Comparison of ENCODE assay signal across 9 cellular contexts in genomic region chr17:43401293-43401692, GRCh38. TPM values are rescaled to one million over a fixed set of nuclear protein-coding genes. Genes with fewer than 3 reads are reported as not detected.
DNase-seq lines count a peak whose midpoint lies in the region; ATAC-seq and TF ChIP-seq lines count a peak whose summit lies in the region.
"Had no signal": no experiment of that assay in that cellular context is flagged by ENCODE, and none has a peak within 500 bp of the region (broad histone marks: within the 10 kb centered on the region; RNA-seq: fewer than 3 reads in every experiment).

No MANE protein-coding gene starts in this region.

- no peak for DNase-seq in CD4-positive, CD25-positive, alpha-beta regulatory T cell
- DNase-seq in NT2/D1 (ENCODE audit: low read depth, low spot score) (no peak), neural crest cell (ENCODE audit: low read depth, low spot score) (no peak), OCI-LY7 (ENCODE audit: low spot score) (no peak), H9 (no peak), NCI-H1092 (lab: John Stamatoyannopoulos, UW) (no peak), A673 (ENCODE audit: low spot score) (no peak)
- DNase-seq: MM.1S had no signal

- H3K79me1 ChIP-seq in H9 (ENCODE audit: insufficient read depth, low read depth, low read length, poor library complexity, severe bottlenecking): no peaks in the 10 kb centered on the region

- POLR2A ChIA-PET in OCI-LY7 (lab: Charles Lee) (interaction anchor here (1.3 kb wide), 1 partner anchor 33 kb away, joined by 3 read pairs; no protein-coding TSS in a partner anchor), A673 (lab: Charles Lee; ENCODE audit: low non-redundant PET) (no interaction called here)

- H3K4me1 ChIP-seq in CD4-positive, CD25-positive, alpha-beta regulatory T cell (ENCODE audit: control insufficient read depth, insufficient read depth, low read length, poor library complexity, severe bottlenecking): peaks cover 16% of the 10 kb centered on the region
- H3K4me1 ChIP-seq in NT2/D1 (ENCODE audit: insufficient read depth, insufficient read length) (peaks cover 11% of the 10 kb centered on the region), OCI-LY7 (ENCODE audit: insufficient read depth, low read length, poor library complexity, severe bottlenecking) (peaks cover 9% of the 10 kb centered on the region), H9 (ENCODE audit: insufficient read depth, low read length) (no peaks in the 10 kb centered on the region; the same call in 1 of the 2 replicates), A673 (ENCODE audit: insufficient read depth, low read length, poor library complexity, severe bottlenecking) (no peaks in the 10 kb centered on the region)

- no peak overlapping the region for H3K4me3 ChIP-seq in CD4-positive, CD25-positive, alpha-beta regulatory T cell (ENCODE audit: low read depth, low read length)
- H3K4me3 ChIP-seq in NT2/D1 (ENCODE audit: insufficient read length, low read depth) (peak overlapping the region; percentile 2), OCI-LY7 (ENCODE audit: low read depth, low read length, poor library complexity, severe bottlenecking) (no peak overlapping the region), A673 (ENCODE audit: low read depth, low read length, poor library complexity, severe bottlenecking) (no peak overlapping the region)

- H3K9ac ChIP-seq in NT2/D1 (ENCODE audit: insufficient read length, low read depth) (peak overlapping the region; percentile 57), H9 (ENCODE audit: extremely low read depth, insufficient read length, low read length) (no peak overlapping the region)

- H2BK5ac ChIP-seq in H9 (ENCODE audit: insufficient read length, low read length): no peak overlapping the region

- no peak for ATAC-seq in CD4-positive, CD25-positive, alpha-beta regulatory T cell (ENCODE audit: low read depth in 2 of 2)
- peak; percentile 56 for ATAC-seq in esophagus mucosa

- no peak overlapping the region for H3K56ac ChIP-seq in H9 (ENCODE audit: insufficient read length, low read depth, low read length)

- CTCF ChIA-PET in OCI-LY7 (lab: Charles Lee; ENCODE audit: unreplicated experiment) (no interaction called here), A673 (lab: Charles Lee) (no interaction called here)

- BruUV-seq in OCI-LY7 (replicated peaks; lab: Mats Ljungman, UMichigan): no TSS peak
- BruUV-seq in A673 (replicated peaks; lab: Mats Ljungman, UMichigan): no TSS peak

- no peaks in the 10 kb centered on the region for H3K9me3 Mint-ChIP-seq in CD4-positive, CD25-positive, alpha-beta regulatory T cell
- H3K9me3 Mint-ChIP-seq in neural crest cell: no peaks in the 10 kb centered on the region
- no peaks in the 10 kb centered on the region; a peak in 1 of 5 replicates for H3K9me3 Mint-ChIP-seq in H9

- H2AK5ac ChIP-seq in H9 (ENCODE audit: insufficient read length, low read length): no peak overlapping the region

- no peaks in the 10 kb centered on the region for H3K27me3 ChIP-seq in CD4-positive, CD25-positive, alpha-beta regulatory T cell (ENCODE audit: control insufficient read depth, insufficient read depth, low read length)
- no peaks in the 10 kb centered on the region for H3K27me3 ChIP-seq in NT2/D1 (ENCODE audit: insufficient read depth, insufficient read length)
- H3K27me3 ChIP-seq in H9 (ENCODE audit: insufficient read depth, low read length): no peaks in the 10 kb centered on the region
- H3K27me3 ChIP-seq in A673 (replicated peaks; ENCODE audit: insufficient read depth, low read depth, low read length, poor library complexity): no peaks in the 10 kb centered on the region

- TF ChIP-seq CTCF in neural crest cell (conservative IDR thresholded peaks at IDR 0.05): no peak
- no peak for TF ChIP-seq CTCF in OCI-LY7 (conservative IDR thresholded peaks at IDR 0.05; ENCODE audit: low read length)
- no peak for TF ChIP-seq CTCF in H9 (conservative IDR thresholded peaks at IDR 0.05)
- no peak for TF ChIP-seq CTCF in A673 (conservative IDR thresholded peaks at IDR 0.05; ENCODE audit: low read depth, low read length)

- no peak overlapping the region for H2BK120ac ChIP-seq in H9 (ENCODE audit: low read depth, low read length, poor library complexity, severe bottlenecking)

- H3K27ac Mint-ChIP-seq in CD4-positive, CD25-positive, alpha-beta regulatory T cell: peak overlapping the region in 1 of 3 donors; percentile 14
- H3K27ac Mint-ChIP-seq in neural crest cell (ENCODE audit: unreplicated experiment) (no peak overlapping the region), H9 (peak overlapping the region in 1 of 3 experiments; percentile 87; a peak in 2 of 7 replicates)

- no peak overlapping the region for H3K23ac ChIP-seq in H9 (ENCODE audit: insufficient read length, low read depth, low read length)

- no peak overlapping the region for H2BK20ac ChIP-seq in H9 (ENCODE audit: low read depth, low read length, poor library complexity, severe bottlenecking)

- no peak overlapping the region for H4K8ac ChIP-seq in H9 (replicated peaks; ENCODE audit: insufficient read length, low read depth, low read length)

- no peaks in the 10 kb centered on the region for H3K36me3 ChIP-seq in CD4-positive, CD25-positive, alpha-beta regulatory T cell (ENCODE audit: control insufficient read depth, insufficient read depth, low read length)
- H3K36me3 ChIP-seq in NT2/D1 (ENCODE audit: insufficient read depth, insufficient read length, low read length) (peaks cover 30% of the 10 kb centered on the region), OCI-LY7 (ENCODE audit: insufficient read depth, low read length) (no peaks in the 10 kb centered on the region), A673 (ENCODE audit: insufficient read depth, low read length, poor library complexity, severe bottlenecking) (no peaks in the 10 kb centered on the region)

- no peak overlapping the region for H3T11ph ChIP-seq in H9 (ENCODE audit: low read length)

- H3K23me2 ChIP-seq in H9 (ENCODE audit: insufficient read length, low read depth, low read length, poor library complexity, severe bottlenecking): peaks cover 4% of the 10 kb centered on the region

- H3K27me3 Mint-ChIP-seq in CD4-positive, CD25-positive, alpha-beta regulatory T cell: peaks cover 13% of the 10 kb centered on the region
- H3K27me3 Mint-ChIP-seq in neural crest cell (ENCODE audit: low read depth): no peaks in the 10 kb centered on the region
- no peaks in the 10 kb centered on the region; the same call in 1 of the 2 replicates for H3K27me3 Mint-ChIP-seq in H9 (ENCODE audit: low read depth)

- no peak overlapping the region for H2BK15ac ChIP-seq in H9 (ENCODE audit: low read depth, low read length)

- no peak overlapping the region for H3K4me2 ChIP-seq in OCI-LY7 (ENCODE audit: low read length)
- no peak overlapping the region for H3K4me2 ChIP-seq in H9 (ENCODE audit: insufficient read depth, insufficient read length, low read length)

- no peak overlapping the region for H2BK12ac ChIP-seq in H9 (ENCODE audit: insufficient read length, low read depth, low read length)

- peaks cover 6 to 33% (median 14%) of the 10 kb centered on the region in 4 donors for H3K4me1 Mint-ChIP-seq in CD4-positive, CD25-positive, alpha-beta regulatory T cell
- peaks cover 29% of the 10 kb centered on the region for H3K4me1 Mint-ChIP-seq in neural crest cell
- H3K4me1 Mint-ChIP-seq in H9: peaks cover 7 to 28% of the 10 kb centered on the region in 2 experiments

- H3K27ac ChIP-seq in CD4-positive, CD25-positive, alpha-beta regulatory T cell (ENCODE audit: insufficient read depth, low read length, poor library complexity, severe bottlenecking): no peak overlapping the region
- H3K27ac ChIP-seq in OCI-LY7 (ENCODE audit: low read depth, low read length, poor library complexity, severe bottlenecking): no peak overlapping the region
- H3K27ac ChIP-seq in H9 (ENCODE audit: insufficient read length, low read depth, low read length): no peak overlapping the region
- no peak overlapping the region for H3K27ac ChIP-seq in A673 (ENCODE audit: low read depth, low read length, poor library complexity, severe bottlenecking)

- no peak overlapping the region for H4K5ac ChIP-seq in H9 (ENCODE audit: insufficient read length, low read depth, low read length)

- H3K9me3 ChIP-seq in CD4-positive, CD25-positive, alpha-beta regulatory T cell (ENCODE audit: control insufficient read depth in 2 of 2, low read length in 2 of 2): no peaks in the 10 kb centered on the region
- H3K9me3 ChIP-seq in NT2/D1 (ENCODE audit: insufficient read depth, low read length) (no peaks in the 10 kb centered on the region), OCI-LY7 (ENCODE audit: low read length) (no peaks in the 10 kb centered on the region), H9 (ENCODE audit: control insufficient read depth, low read depth, low read length) (no peaks in the 10 kb centered on the region), A673 (ENCODE audit: low read depth, low read length, poor library complexity, severe bottlenecking) (no peaks in the 10 kb centered on the region)

- peak overlapping the region; percentile 41 to 86 (median 69) for H3K4me3 Mint-ChIP-seq in CD4-positive, CD25-positive, alpha-beta regulatory T cell
- H3K4me3 Mint-ChIP-seq in neural crest cell (peak overlapping the region; percentile 82), H9 (no peak overlapping the region; a peak in 1 of 5 replicates)

- no peak overlapping the region for H3K14ac ChIP-seq in H9 (ENCODE audit: insufficient read depth, low read length)

- H2AFZ ChIP-seq in OCI-LY7 (ENCODE audit: low read length): no peak overlapping the region
- no peak overlapping the region for H2AFZ ChIP-seq in H9 (ENCODE audit: low read length)

- no peak overlapping the region for H3K4ac ChIP-seq in H9 (ENCODE audit: low read depth, low read length)

- intact Hi-C loops in OCI-LY7 (cut with micrococcal nuclease; ENCODE audit: unreplicated experiment): no loop called here
- intact Hi-C loops in A673 (cut with micrococcal nuclease; ENCODE audit: unreplicated experiment): no loop called here

- no peak overlapping the region for H3K18ac ChIP-seq in H9 (ENCODE audit: insufficient read length, low read depth, low read length)

- no peaks in the 10 kb centered on the region for H3K9me2 ChIP-seq in OCI-LY7 (ENCODE audit: insufficient read depth, low read length)

- H3K79me2 ChIP-seq in OCI-LY7 (ENCODE audit: insufficient read depth, low read depth, low read length): no peaks in the 10 kb centered on the region
- H3K79me2 ChIP-seq in H9 (ENCODE audit: insufficient read depth, low read length): no peaks in the 10 kb centered on the region

- no peak overlapping the region for H4K91ac ChIP-seq in H9 (ENCODE audit: insufficient read length, low read depth, low read length)

- no peaks in the 10 kb centered on the region for H3K36me3 Mint-ChIP-seq in CD4-positive, CD25-positive, alpha-beta regulatory T cell
- H3K36me3 Mint-ChIP-seq in neural crest cell (ENCODE audit: low read depth) (no peaks in the 10 kb centered on the region), H9 (ENCODE audit: insufficient read depth in 1 of 3, low read depth in 3 of 3) (peaks cover 0 to 14% (median 0%) of the 10 kb centered on the region in 3 experiments; a peak in 4 of 7 replicates)

- no peaks in the 10 kb centered on the region for H4K20me1 ChIP-seq in OCI-LY7 (ENCODE audit: insufficient read depth, low read length)
- no peaks in the 10 kb centered on the region for H4K20me1 ChIP-seq in H9 (ENCODE audit: control insufficient read depth, insufficient read depth, insufficient read length)

- no CpG with 5 or more reads among the region's 2 CpGs for WGBS in H9 (ENCODE audit: extremely low coverage, insufficient read length, low lambda C conversion rate)

RNA-seq across cellular contexts. Expression of gene ARL4D, which starts 2.5 kb away (rescaled TPM):
- 2.5 TPM for total RNA-seq in CD4-positive, CD25-positive, alpha-beta regulatory T cell
- polyA plus RNA-seq in CD4-positive, CD25-positive, alpha-beta regulatory T cell: 1 to 10 TPM; 1.3 to 4.1 (median 1.6) TPM
- total RNA-seq in esophagus mucosa (123 TPM), neural crest cell (13.8 and 14.2 TPM in 2 replicates), OCI-LY7 (2022) (0.72 and 0.83 TPM in 2 replicates), H9 (2021) (6.2 and 6.4 TPM in 2 replicates), A673 (2021) (4.3 and 5.5 TPM in 2 replicates)
- 0.64 and 1.4 TPM in 2 replicates for total RNA-seq in OCI-LY7 (2014; rRNA removed; shearing (Covaris generic))

Comparison
In these comparisons a context has a peak if more than half of its experiments do, and no peak if none do; other contexts are left out.
1. H3K4me3 Mint-ChIP-seq: peak in CD4-positive, CD25-positive, alpha-beta regulatory T cell (4 of 4) and neural crest cell (single experiment); none in H9 (0 of 2).